ENCODE assay signal across 14 cellular contexts in the genomic region with DNA sequence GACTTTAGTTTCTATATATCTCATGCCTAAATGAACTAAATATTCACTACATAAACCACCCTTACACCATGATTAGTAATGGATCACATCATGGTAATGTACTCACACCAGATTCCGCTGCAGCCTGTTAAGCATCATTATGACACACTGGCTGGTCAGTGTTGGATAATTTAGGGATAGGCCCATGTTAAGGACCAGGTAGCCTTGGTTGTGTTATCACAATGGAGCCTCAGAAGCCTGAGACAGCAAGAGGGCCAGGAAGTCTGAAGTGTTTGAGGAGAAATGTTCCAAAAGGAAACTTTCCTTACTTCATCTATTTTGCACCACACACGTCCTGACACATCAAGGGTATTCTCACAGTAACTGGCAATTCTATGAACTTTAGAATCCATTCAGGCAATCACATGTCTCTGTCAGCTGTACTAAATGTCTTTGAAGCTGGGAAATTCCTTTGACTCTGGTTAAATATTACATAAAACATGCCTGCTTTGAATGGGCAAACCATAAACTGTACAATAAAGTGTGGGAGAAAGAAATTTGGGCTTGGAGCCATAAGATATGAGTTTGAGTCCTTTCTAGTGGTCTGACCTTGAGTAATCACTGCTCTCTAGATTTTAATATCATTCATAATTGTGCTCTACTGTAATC.
A peak's percentile ranks its signal among the peaks of the same experiment; 100 is the strongest.
DNase-seq lines count a peak whose midpoint lies in the region; ATAC-seq, FAIRE-seq and TF ChIP-seq lines count a peak whose summit lies in the region.
"Had no signal": no experiment of that assay in that cellular context is flagged by ENCODE, and none has a peak within 500 bp of the region (broad histone marks: within the 10 kb centered on the region; RNA-seq: fewer than 3 reads in every experiment).

No MANE protein-coding gene starts in this region.

- no peaks in the 10 kb centered on the region for H3K36me3 ChIP-seq in testis (ENCODE audit: low read depth, missing control alignments)
- H3K36me3 ChIP-seq: gastrocnemius medialis had no signal

- H3K9me3 ChIP-seq in testis: no peaks in the 10 kb centered on the region
- H3K9me3 ChIP-seq: gastrocnemius medialis had no signal

- WGBS in testis, 2 donors: 70 to 71% methylated on average over 2 of the region's 2 CpGs

- H3K4me1 ChIP-seq in testis: peaks cover 4% of the 10 kb centered on the region
- H3K4me1 ChIP-seq: gastrocnemius medialis had no signal

- no peak for FAIRE-seq in RCC 7860 (lab: Jason Lieb, UNC)

- ATAC-seq in GM19025 (IDR thresholded peaks at IDR 0.05; ENCODE audit: low read depth, unreplicated experiment) (peak; percentile 53), left ventricle myocardium superior (peak; percentile 81), omental fat pad (ENCODE audit: low FRiP score) (peak; percentile 41)
- ATAC-seq: gastrocnemius medialis had no signal

- intact Hi-C loops in left ventricle myocardium superior (cut with micrococcal nuclease): no loop called here
- intact Hi-C loops in testis (cut with DNase I; ENCODE audit: low total_unique reads): no loop called here

- H3K4me3 ChIP-seq in testis: no peak overlapping the region
- H3K4me3 ChIP-seq: gastrocnemius medialis, skin epidermis had no signal

- TF ChIP-seq POLR2A in testis (IDR thresholded peaks at IDR 0.05): no peak

- no peaks in the 10 kb centered on the region for H3K27me3 ChIP-seq in testis
- H3K27me3 ChIP-seq: gastrocnemius medialis had no signal

- DNase-seq in RCC 7860 (ENCODE audit: low spot score) (peak; percentile 48), left ventricle myocardium superior (no peak), omental fat pad (ENCODE audit: low spot score) (no peak), testis (no peak), NCI-H1694 treated with DMSO at 0.1 percent for 48 hours (lab: John Stamatoyannopoulos, UW) (no peak), NCI-H2227 (lab: John Stamatoyannopoulos, UW; ENCODE audit: unreplicated experiment) (no peak), NCI-H1417 (lab: John Stamatoyannopoulos, UW) (no peak)
- DNase-seq: activated gamma-delta T cell, DMS153, gastrocnemius medialis, NCI-H2171 had no signal

- H3K27ac ChIP-seq in testis: no peak overlapping the region
- H3K27ac ChIP-seq: gastrocnemius medialis, RWPE1 had no signal

- TF ChIP-seq CTCF in omental fat pad (IDR thresholded peaks at IDR 0.05): no peak
- TF ChIP-seq CTCF in testis (IDR thresholded peaks at IDR 0.05): no peak
